8 cellular contexts compared by ENCODE assay signal in the genomic region with DNA sequence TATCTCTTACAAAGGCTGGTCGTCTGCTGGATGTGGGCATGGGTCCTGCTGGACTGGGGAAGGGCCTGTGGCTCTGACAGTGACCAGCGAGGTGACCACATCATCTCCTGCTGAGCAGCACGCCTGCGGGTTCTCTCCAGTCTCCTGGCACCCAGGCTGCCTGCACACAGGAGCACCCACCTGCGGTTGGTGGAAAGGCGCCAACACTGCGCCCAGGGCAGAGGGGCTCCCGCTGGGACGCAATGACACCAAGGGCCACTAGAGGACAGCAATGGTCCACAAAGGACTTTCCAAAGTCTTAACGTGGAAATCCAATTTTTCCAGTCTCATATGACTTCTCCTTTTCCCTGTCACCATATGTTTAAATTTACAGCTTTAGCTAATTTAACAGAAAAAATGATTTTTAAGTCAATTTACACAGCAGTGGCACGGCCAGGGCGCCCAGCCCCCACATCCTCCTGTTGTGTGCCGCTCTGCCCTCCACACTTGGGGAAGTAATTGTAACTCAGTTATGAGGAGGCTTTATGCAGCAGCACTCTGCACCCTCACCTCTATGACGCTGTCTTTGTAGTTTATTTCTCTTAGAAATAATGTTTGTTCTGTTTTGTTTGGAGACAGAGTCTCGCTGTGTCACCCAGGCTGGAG. TPM values are rescaled to one million over a fixed set of nuclear protein-coding genes. Genes with fewer than 3 reads are reported as not detected.
DNase-seq lines count a peak whose midpoint lies in the region; ATAC-seq and TF ChIP-seq lines count a peak whose summit lies in the region.

No MANE protein-coding gene starts in this region.

- H3K27me3 Mint-ChIP-seq in mesothelial cell of epicardium (ENCODE audit: low read depth), result peaks cover 33% of the 10 kb centered on the region

- no peak overlapping the region for H3K9ac ChIP-seq in colonic mucosa (ENCODE audit: low read depth in 2 of 2, low read length in 2 of 2)

- 25 to 38% methylated on average over 10 to 15 of the region's 15 CpGs for WGBS in upper lobe of left lung, 2 donors

- TF ChIP-seq POLR2A in upper lobe of left lung (IDR thresholded peaks at IDR 0.05), result no peak

- intact Hi-C loops in colonic mucosa (cut with DNase I), result no loop called here

- H3K4me3 Mint-ChIP-seq in mesothelial cell of epicardium, result no peak overlapping the region

- no peak overlapping the region for H3K27ac Mint-ChIP-seq in mesothelial cell of epicardium

- no peaks in the 10 kb centered on the region for H3K36me3 ChIP-seq in colonic mucosa
- no peaks in the 10 kb centered on the region for H3K36me3 ChIP-seq in upper lobe of left lung

- peak; percentile 78 for TF ChIP-seq CTCF in colonic mucosa (IDR thresholded peaks at IDR 0.05)
- peak; percentile 50 for TF ChIP-seq CTCF in mesothelial cell of epicardium (IDR thresholded peaks at IDR 0.05; ENCODE audit: unreplicated experiment)
- peak; percentile 49 to 80 (median 64) for TF ChIP-seq CTCF in upper lobe of left lung (IDR thresholded peaks at IDR 0.05)

- H3K4me1 Mint-ChIP-seq in mesothelial cell of epicardium, result no peaks in the 10 kb centered on the region

- no peaks in the 10 kb centered on the region for H3K4me1 ChIP-seq in colonic mucosa
- H3K4me1 ChIP-seq in upper lobe of left lung, result no peaks in the 10 kb centered on the region

- peak; percentile 83 for DNase-seq in D341Med (ENCODE audit: low spot score)
- DNase-seq in HCEC 1CT, result peak; percentile 10
- peak; percentile 34 for DNase-seq in SK-N-DZ (ENCODE audit: low spot score)
- DNase-seq in colonic mucosa, result no peak
- DNase-seq in mesothelial cell of epicardium (ENCODE audit: low spot score in 2 of 2, unreplicated experiment in 2 of 2), result no peak
- DNase-seq in upper lobe of left lung, result peak in 1 of 2 donors; percentile 43
- DNase-seq in NCI-H446 treated with DMSO at 0.1 percent for 48 hours (lab: John Stamatoyannopoulos, UW), result no peak
- DNase-seq in hippocampal formation (lab: John Stamatoyannopoulos, UW), result no peak

- no peaks in the 10 kb centered on the region for H3K9me3 ChIP-seq in colonic mucosa
- no peaks in the 10 kb centered on the region for H3K9me3 ChIP-seq in upper lobe of left lung

- ATAC-seq in upper lobe of left lung (ENCODE audit: low FRiP score in 2 of 2), result peak in 1 of 2 donors; percentile 47

- TF ChIP-seq EP300 in upper lobe of left lung (IDR thresholded peaks at IDR 0.05), result no peak

- H3K27me3 ChIP-seq in colonic mucosa (no peaks in the 10 kb centered on the region), upper lobe of left lung (no peaks in the 10 kb centered on the region)

- no peaks in the 10 kb centered on the region for H3K36me3 Mint-ChIP-seq in mesothelial cell of epicardium

- H3K9me3 Mint-ChIP-seq in mesothelial cell of epicardium, result peaks cover 33% of the 10 kb centered on the region

- H3K27ac ChIP-seq in colonic mucosa (no peak overlapping the region), upper lobe of left lung (no peak overlapping the region)

- no peak overlapping the region for H3K4me3 ChIP-seq in colonic mucosa
- H3K4me3 ChIP-seq in upper lobe of left lung, result no peak overlapping the region

RNA-seq across cellular contexts. Expression of gene CFAP46, which starts 38.1 kb away (rescaled TPM):
- polyA plus RNA-seq in SK-N-DZ (2014; cell fraction: cytosol; rRNA removed), result 0.02 and 0.08 TPM in 2 replicates
- not detected in 2 replicates for polyA plus RNA-seq in SK-N-DZ (2014; cell fraction: nucleus; rRNA removed)
- total RNA-seq in colonic mucosa (under 1 TPM in 1 of 2 donors, not detected in 1; 0.13 TPM), mesothelial cell of epicardium (3.1 to 4.1 TPM (median 3.2 TPM) in 3 replicates), upper lobe of left lung (10 to 100 TPM in 2 of 6 donors, 1 to 10 TPM in 3, under 1 TPM in 1; 0.60 to 28.3 (median 8.0) TPM)

Comparison
In these comparisons a context has a peak if more than half of its experiments do, and no peak if none do; other contexts are left out.
1. DNase-seq: peak in D341Med (single experiment), HCEC 1CT (single experiment) and SK-N-DZ (single experiment); none in colonic mucosa (single experiment), mesothelial cell of epicardium (0 of 2), NCI-H446 treated with DMSO at 0.1 percent for 48 hours (single experiment) and hippocampal formation (0 of 2).
2. Peak in every context shown above with its lines, with median percentiles within 50 percentile points of each other: CTCF ChIP-seq.